8 cellular contexts compared by ENCODE assay signal in the genomic region with DNA sequence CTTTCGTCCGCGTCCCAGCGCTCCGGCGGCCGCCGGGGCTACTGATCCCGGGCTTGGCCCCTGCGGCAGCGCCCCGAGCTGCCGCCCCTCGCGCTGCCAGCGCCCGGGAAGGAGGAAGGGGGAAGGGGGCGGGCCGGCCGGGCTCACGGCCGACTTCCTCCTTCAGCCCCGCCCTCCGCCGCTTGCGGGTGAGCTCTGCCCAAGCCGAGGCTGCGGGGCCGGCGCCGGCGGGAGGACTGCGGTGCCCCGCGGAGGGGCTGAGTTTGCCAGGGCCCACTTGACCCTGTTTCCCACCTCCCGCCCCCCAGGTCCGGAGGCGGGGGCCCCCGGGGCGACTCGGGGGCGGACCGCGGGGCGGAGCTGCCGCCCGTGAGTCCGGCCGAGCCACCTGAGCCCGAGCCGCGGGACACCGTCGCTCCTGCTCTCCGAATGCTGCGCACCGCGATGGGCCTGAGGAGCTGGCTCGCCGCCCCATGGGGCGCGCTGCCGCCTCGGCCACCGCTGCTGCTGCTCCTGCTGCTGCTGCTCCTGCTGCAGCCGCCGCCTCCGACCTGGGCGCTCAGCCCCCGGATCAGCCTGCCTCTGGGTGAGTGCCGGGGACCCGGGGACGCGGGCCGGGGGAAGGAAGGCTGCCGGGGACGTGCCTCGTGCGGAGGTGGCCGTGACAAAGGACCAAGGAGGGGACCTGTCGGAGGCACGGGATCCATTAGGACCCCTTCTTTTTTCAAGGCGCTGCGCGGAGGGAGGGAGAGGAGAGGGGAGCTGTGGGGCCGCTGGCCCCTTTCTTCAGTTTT. TPM values are rescaled to one million over a fixed set of nuclear protein-coding genes. Genes with fewer than 3 reads are reported as not detected.
DNase-seq lines count a peak whose midpoint lies in the region; ATAC-seq lines count a peak whose summit lies in the region.

A gene with protein sequence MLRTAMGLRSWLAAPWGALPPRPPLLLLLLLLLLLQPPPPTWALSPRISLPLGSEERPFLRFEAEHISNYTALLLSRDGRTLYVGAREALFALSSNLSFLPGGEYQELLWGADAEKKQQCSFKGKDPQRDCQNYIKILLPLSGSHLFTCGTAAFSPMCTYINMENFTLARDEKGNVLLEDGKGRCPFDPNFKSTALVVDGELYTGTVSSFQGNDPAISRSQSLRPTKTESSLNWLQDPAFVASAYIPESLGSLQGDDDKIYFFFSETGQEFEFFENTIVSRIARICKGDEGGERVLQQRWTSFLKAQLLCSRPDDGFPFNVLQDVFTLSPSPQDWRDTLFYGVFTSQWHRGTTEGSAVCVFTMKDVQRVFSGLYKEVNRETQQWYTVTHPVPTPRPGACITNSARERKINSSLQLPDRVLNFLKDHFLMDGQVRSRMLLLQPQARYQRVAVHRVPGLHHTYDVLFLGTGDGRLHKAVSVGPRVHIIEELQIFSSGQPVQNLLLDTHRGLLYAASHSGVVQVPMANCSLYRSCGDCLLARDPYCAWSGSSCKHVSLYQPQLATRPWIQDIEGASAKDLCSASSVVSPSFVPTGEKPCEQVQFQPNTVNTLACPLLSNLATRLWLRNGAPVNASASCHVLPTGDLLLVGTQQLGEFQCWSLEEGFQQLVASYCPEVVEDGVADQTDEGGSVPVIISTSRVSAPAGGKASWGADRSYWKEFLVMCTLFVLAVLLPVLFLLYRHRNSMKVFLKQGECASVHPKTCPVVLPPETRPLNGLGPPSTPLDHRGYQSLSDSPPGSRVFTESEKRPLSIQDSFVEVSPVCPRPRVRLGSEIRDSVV (plus strand): TSS at position 181 of the 794 bp plus-strand sequence. CDS start 249 bp downstream, at position 430.

- peaks cover 12% of the 10 kb centered on the region for H3K36me3 Mint-ChIP-seq in activated CD4-positive, alpha-beta memory T cell treated with anti-CD3 and anti-CD28 coated beads, Interleukin-2, amount 10 ng/mL, durations not matched to agents 7 days and 5 days (ENCODE audit: low read depth)
- peaks cover 18% of the 10 kb centered on the region for H3K36me3 Mint-ChIP-seq in memory B cell

- peak within 1 kb of the TSS; percentile 81 for H3K4me3 Mint-ChIP-seq in activated CD4-positive, alpha-beta memory T cell treated with anti-CD3 and anti-CD28 coated beads, Interleukin-2, amount 10 ng/mL, durations not matched to agents 7 days and 5 days
- peak within 1 kb of the TSS; percentile 98 for H3K4me3 Mint-ChIP-seq in memory B cell

- CTCF ChIA-PET in activated CD4-positive, alpha-beta memory T cell treated with anti-CD3 and anti-CD28 coated beads, Interleukin-2, amount 10 ng/mL, durations not matched to agents 7 days and 5 days (lab: Charles Lee), result interaction anchor here (0.6 to 2.8 kb wide), 9 partner anchors 10 to 315 kb away, joined by 3 to 10 read pairs (median 5); no protein-coding TSS in a partner anchor

- H3K9me3 Mint-ChIP-seq in activated CD4-positive, alpha-beta memory T cell treated with anti-CD3 and anti-CD28 coated beads, Interleukin-2, amount 10 ng/mL, durations not matched to agents 7 days and 5 days, result no peaks in the 10 kb centered on the region
- no peaks in the 10 kb centered on the region for H3K9me3 Mint-ChIP-seq in memory B cell

- peak within 1 kb of the TSS; percentile 59 for H3K27ac Mint-ChIP-seq in activated CD4-positive, alpha-beta memory T cell treated with anti-CD3 and anti-CD28 coated beads, Interleukin-2, amount 10 ng/mL, durations not matched to agents 7 days and 5 days
- H3K27ac Mint-ChIP-seq in memory B cell, result peak within 1 kb of the TSS; percentile 93

- H3K4me1 Mint-ChIP-seq in activated CD4-positive, alpha-beta memory T cell treated with anti-CD3 and anti-CD28 coated beads, Interleukin-2, amount 10 ng/mL, durations not matched to agents 7 days and 5 days, result peaks cover 29% of the 10 kb centered on the region
- H3K4me1 Mint-ChIP-seq in memory B cell, result peaks cover 59% of the 10 kb centered on the region

- DNase-seq in AG08395 (ENCODE audit: low spot score), result peak; percentile 77
- peak; percentile 21 to 90 for DNase-seq in NCI-H526 (lab: John Stamatoyannopoulos, UW)
- peak; percentile 80 for DNase-seq in activated CD4-positive, alpha-beta memory T cell treated with anti-CD3 and anti-CD28 coated beads, Interleukin-2, amount 10 ng/mL, durations not matched to agents 7 days and 5 days
- peak; percentile 60 for DNase-seq in effector CD8-positive, alpha-beta T cell (lab: John Stamatoyannopoulos, UW)
- peak; percentile 57 to 72 for DNase-seq in memory B cell (ENCODE audit: low spot score in 2 of 2)
- peak; percentile 51 for DNase-seq in stimulated activated CD8-positive, alpha-beta memory T cell treated with anti-CD3 and anti-CD28 coated beads, Interleukin-12 subunit alpha, Interleukin-12 subunit beta, amount 100 ng/mL, for 1 hour (ENCODE audit: low read depth)

- peaks cover 3% of the 10 kb centered on the region for H3K27me3 Mint-ChIP-seq in activated CD4-positive, alpha-beta memory T cell treated with anti-CD3 and anti-CD28 coated beads, Interleukin-2, amount 10 ng/mL, durations not matched to agents 7 days and 5 days
- no peaks in the 10 kb centered on the region for H3K27me3 Mint-ChIP-seq in memory B cell

- peak; percentile 65 for ATAC-seq in GM18861 (IDR thresholded peaks at IDR 0.05; ENCODE audit: unreplicated experiment)
- peak; percentile 84 for ATAC-seq in HG03066 (IDR thresholded peaks at IDR 0.05; ENCODE audit: low read depth, unreplicated experiment)
- ATAC-seq in memory B cell (ENCODE audit: low read depth), result peak; percentile 91

- POLR2A ChIA-PET in activated CD4-positive, alpha-beta memory T cell treated with anti-CD3 and anti-CD28 coated beads, Interleukin-2, amount 10 ng/mL, durations not matched to agents 7 days and 5 days (lab: Charles Lee), result interaction anchor here (0.8 to 4.8 kb wide), 15 partner anchors 10 to 515 kb away, joined by 3 to 41 read pairs (median 6); a partner anchor contains a TSS

RNA-seq across cellular contexts. Expression of the gene that starts here (rescaled TPM):
- 10 to 100 TPM; 29.7 to 29.9 TPM for total RNA-seq in activated CD4-positive, alpha-beta memory T cell treated with anti-CD3 and anti-CD28 coated beads, Interleukin-2, amount 10 ng/mL, durations not matched to agents 7 days and 5 days

Comparison
In these comparisons a context has a peak if more than half of its experiments do, and no peak if none do; other contexts are left out.
1. Peak in every context shown above with its lines: DNase-seq and ATAC-seq.